In genomic region chr19:17865364-17866311, GRCh38 we compare ENCODE assay signal across 9 cellular contexts. TPM values are rescaled to one million over a fixed set of nuclear protein-coding genes. Genes with fewer than 3 reads are reported as not detected.
DNase-seq lines count a peak whose midpoint lies in the region; ATAC-seq and TF ChIP-seq lines count a peak whose summit lies in the region.
"Had no signal": no experiment of that assay in that cellular context is flagged by ENCODE, and none has a peak within 500 bp of the region (broad histone marks: within the 10 kb centered on the region; RNA-seq: fewer than 3 reads in every experiment).

No MANE protein-coding gene starts in this region.

- no peaks in the 10 kb centered on the region for H3K9me3 Mint-ChIP-seq in MCF 10A (ENCODE audit: unreplicated experiment)
- H3K9me3 Mint-ChIP-seq in stimulated activated naive CD8-positive, alpha-beta T cell treated with anti-CD3 and anti-CD28 coated beads, Interleukin-15, amount 100 ng/mL, for 72 hours: no peaks in the 10 kb centered on the region

- POLR2A ChIA-PET in MCF 10A (lab: Yijun Ruan, JAX) (interaction anchor here (0.6 to 3.8 kb wide), 12 partner anchors 13 to 354 kb away, joined by 3 to 82 read pairs (median 3); partner anchors contain the start of genes CCDC124 and PGLS), PC-9 (lab: Charles Lee; ENCODE audit: unreplicated experiment) (interaction anchor here (1.4 kb wide), 1 partner anchor 67 kb away, joined by 7 read pairs; the partner anchor contains the start of gene CCDC124)

- H3K36me3 Mint-ChIP-seq in MCF 10A (ENCODE audit: insufficient read depth, unreplicated experiment): peaks cover 65% of the 10 kb centered on the region

- peaks cover 18% of the 10 kb centered on the region for H3K4me1 Mint-ChIP-seq in MCF 10A (ENCODE audit: insufficient read depth, unreplicated experiment)
- H3K4me1 Mint-ChIP-seq in stimulated activated naive CD8-positive, alpha-beta T cell treated with anti-CD3 and anti-CD28 coated beads, Interleukin-15, amount 100 ng/mL, for 72 hours: peaks cover 44% of the 10 kb centered on the region

- no peaks in the 10 kb centered on the region for H3K27me3 Mint-ChIP-seq in MCF 10A (ENCODE audit: insufficient read depth, unreplicated experiment)
- H3K27me3 Mint-ChIP-seq in stimulated activated naive CD8-positive, alpha-beta T cell treated with anti-CD3 and anti-CD28 coated beads, Interleukin-15, amount 100 ng/mL, for 72 hours: no peaks in the 10 kb centered on the region

- ATAC-seq in stimulated activated naive CD8-positive, alpha-beta T cell treated with anti-CD3 and anti-CD28 coated beads, Interleukin-15, amount 100 ng/mL, for 72 hours: peak; percentile 31
- ATAC-seq in HG02763 (IDR thresholded peaks at IDR 0.05; ENCODE audit: unreplicated experiment): no peak

- H3K9me3 ChIP-seq in breast epithelium (no peaks in the 10 kb centered on the region), PC-9 (ENCODE audit: insufficient read depth, low read depth) (no peaks in the 10 kb centered on the region), duodenal mucosa (ENCODE audit: control insufficient read depth in 1 of 2, low read length in 2 of 2) (no peaks in the 10 kb centered on the region)
- H3K9me3 ChIP-seq: SJSA1 had no signal

- peak overlapping the region in 1 of 2 donors; percentile 32 for H3K27ac ChIP-seq in breast epithelium
- peak overlapping the region; percentile 32 for H3K27ac ChIP-seq in PC-9
- H3K27ac ChIP-seq in duodenal mucosa (ENCODE audit: low read depth, low read length): peak overlapping the region; percentile 26
- H3K27ac ChIP-seq: SJSA1 had no signal

- DNase-seq in MCF 10A (ENCODE audit: unreplicated experiment) (peak; percentile 85), breast epithelium (ENCODE audit: low spot score in 2 of 2) (no peak), PC-9 (peak; percentile 58 to 75), NCI-H226 (no peak)
- DNase-seq in stimulated activated naive CD8-positive, alpha-beta T cell treated with anti-CD3 and anti-CD28 coated beads, Interleukin-15, amount 100 ng/mL, for 72 hours: no peak
- no peak for DNase-seq in stimulated activated CD8-positive, alpha-beta memory T cell treated with anti-CD3 and anti-CD28 coated beads, Interleukin-4, amount 100 ng/mL, for 48 hours

- H3K9ac ChIP-seq in duodenal mucosa (ENCODE audit: low read depth in 1 of 2, low read length in 2 of 2): peak overlapping the region in 1 of 2 donors; percentile 6

- peaks cover 32% of the 10 kb centered on the region for H3K79me2 ChIP-seq in PC-9 (ENCODE audit: low read depth)

- TF ChIP-seq POLR2A in breast epithelium (IDR thresholded peaks at IDR 0.05): no peak

- H4K20me1 ChIP-seq in PC-9 (ENCODE audit: insufficient read depth): peaks cover 51% of the 10 kb centered on the region

- CTCF ChIA-PET in MCF 10A (lab: Yijun Ruan, JAX): interaction anchor here (0.6 to 1.7 kb wide), 6 partner anchors 11 to 298 kb away, joined by 3 to 8 read pairs (median 5); partner anchors contain the start of gene CCDC124
- CTCF ChIA-PET in PC-9 (lab: Charles Lee): interaction anchor here (0.7 kb wide), 2 partner anchors 67 kb away, joined by 3 read pairs; partner anchors contain the start of gene CCDC124

- no peak overlapping the region for H2AFZ ChIP-seq in PC-9

- no peaks in the 10 kb centered on the region for H3K9me2 ChIP-seq in PC-9 (ENCODE audit: insufficient read depth)

- BruUV-seq in MCF 10A (replicated peaks; lab: Mats Ljungman, UMichigan): no TSS peak
- BruUV-seq in PC-9 (replicated peaks; lab: Mats Ljungman, UMichigan): no TSS peak

- intact Hi-C loops in MCF 10A (cut with micrococcal nuclease) (no loop called here), breast epithelium (cut with DNase I; ENCODE audit: low total_unique reads) (no loop called here), PC-9 (cut with micrococcal nuclease; ENCODE audit: unreplicated experiment) (no loop called here)

- no peak for TF ChIP-seq CTCF in MCF 10A (IDR thresholded peaks at IDR 0.05; ENCODE audit: unreplicated experiment)
- no peak for TF ChIP-seq CTCF in breast epithelium (IDR thresholded peaks at IDR 0.05)
- peak; percentile 25; the same call in 1 of the 2 replicates for TF ChIP-seq CTCF in PC-9 (conservative IDR thresholded peaks at IDR 0.05)

- no peak overlapping the region for H3K4me2 ChIP-seq in PC-9

- H3K4me3 Mint-ChIP-seq in MCF 10A (ENCODE audit: unreplicated experiment): no peak overlapping the region
- no peak overlapping the region for H3K4me3 Mint-ChIP-seq in stimulated activated naive CD8-positive, alpha-beta T cell treated with anti-CD3 and anti-CD28 coated beads, Interleukin-15, amount 100 ng/mL, for 72 hours

- no peak overlapping the region for H3K4me3 ChIP-seq in breast epithelium
- H3K4me3 ChIP-seq in PC-9: no peak overlapping the region
- H3K4me3 ChIP-seq in duodenal mucosa (ENCODE audit: low read depth in 1 of 2, low read length in 2 of 2): no peak overlapping the region
- H3K4me3 ChIP-seq: SJSA1 had no signal

- H3K27me3 ChIP-seq in breast epithelium (peaks cover 0 to 10% of the 10 kb centered on the region in 2 donors), PC-9 (ENCODE audit: insufficient read depth, low read depth) (no peaks in the 10 kb centered on the region), duodenal mucosa (ENCODE audit: control insufficient read depth in 1 of 2, insufficient read depth in 2 of 2, low read length in 2 of 2) (peaks cover 8 to 11% of the 10 kb centered on the region in 2 donors)

- H3K27ac Mint-ChIP-seq in MCF 10A (ENCODE audit: low read depth, unreplicated experiment): peak overlapping the region; percentile 58
- H3K27ac Mint-ChIP-seq in stimulated activated naive CD8-positive, alpha-beta T cell treated with anti-CD3 and anti-CD28 coated beads, Interleukin-15, amount 100 ng/mL, for 72 hours: peak overlapping the region in 1 of 2 donors; percentile 51

- peaks cover 65% of the 10 kb centered on the region for H3F3A ChIP-seq in PC-9 (ENCODE audit: insufficient read depth, low read depth)

- H3K36me3 ChIP-seq in breast epithelium (peaks cover 4% of the 10 kb centered on the region), PC-9 (ENCODE audit: low read depth) (peaks cover 37% of the 10 kb centered on the region), duodenal mucosa (ENCODE audit: control insufficient read depth in 1 of 2, insufficient read depth in 2 of 2, low read length in 2 of 2) (peaks cover 25 to 38% of the 10 kb centered on the region in 2 donors)

- H3K4me1 ChIP-seq in breast epithelium (peaks cover 5 to 10% of the 10 kb centered on the region in 2 donors), PC-9 (replicated peaks; ENCODE audit: insufficient read depth) (peaks cover 38% of the 10 kb centered on the region), duodenal mucosa (ENCODE audit: control insufficient read depth in 1 of 2, insufficient read depth in 2 of 2, low read length in 2 of 2) (peaks cover 41 to 42% of the 10 kb centered on the region in 2 donors)

RNA-seq across cellular contexts. Expression of gene RPL18A, which starts 5.9 kb away (rescaled TPM):
- total RNA-seq in MCF 10A (2022): 3,250 and 3,372 TPM in 2 replicates
- 1,000 to 10,000 TPM; 1,333 to 1,973 (median 1,587) TPM for total RNA-seq in breast epithelium
- total RNA-seq in PC-9 (2021): 1,887 and 2,038 TPM in 2 replicates

RNA-seq across cellular contexts. Expression of gene SLC5A5, which starts 6.1 kb away (rescaled TPM):
- total RNA-seq in MCF 10A (2022) (not detected in 2 replicates), breast epithelium (not detected), PC-9 (2021) (0.18 TPM in 1 of 2 replicates, not detected in the other)
- total RNA-seq: SJSA1 had no signal

RNA-seq across cellular contexts. Expression of gene JAK3, which starts 17.9 kb away (rescaled TPM):
- total RNA-seq in MCF 10A (2022): not detected in 2 replicates
- total RNA-seq in breast epithelium: 10 to 100 TPM in 1 of 3 donors, 1 to 10 TPM in 2; 2.8 to 13.1 (median 3.5) TPM
- total RNA-seq in PC-9 (2021): 13.5 and 16.2 TPM in 2 replicates

RNA-seq across cellular contexts. Expression of gene INSL3, which starts 44.3 kb away (rescaled TPM):
- total RNA-seq in MCF 10A (2022) (not detected in 2 replicates), breast epithelium (under 1 TPM in 1 of 3 donors, not detected in 2; 0.66 TPM), PC-9 (2021) (3.2 and 4.0 TPM in 2 replicates)
- total RNA-seq: SJSA1 had no signal

Comparison
In these comparisons a context has a peak if more than half of its experiments do, and no peak if none do; other contexts are left out.
1. DNase-seq: peak in MCF 10A (single experiment) and PC-9 (2 of 2); none in breast epithelium (0 of 2), stimulated activated naive CD8-positive, alpha-beta T cell treated with anti-CD3 and anti-CD28 coated beads, Interleukin-15, amount 100 ng/mL, for 72 hours (0 of 2), NCI-H226 (single experiment) and stimulated activated CD8-positive, alpha-beta memory T cell treated with anti-CD3 and anti-CD28 coated beads, Interleukin-4, amount 100 ng/mL, for 48 hours (single experiment).